In the genomic region with DNA sequence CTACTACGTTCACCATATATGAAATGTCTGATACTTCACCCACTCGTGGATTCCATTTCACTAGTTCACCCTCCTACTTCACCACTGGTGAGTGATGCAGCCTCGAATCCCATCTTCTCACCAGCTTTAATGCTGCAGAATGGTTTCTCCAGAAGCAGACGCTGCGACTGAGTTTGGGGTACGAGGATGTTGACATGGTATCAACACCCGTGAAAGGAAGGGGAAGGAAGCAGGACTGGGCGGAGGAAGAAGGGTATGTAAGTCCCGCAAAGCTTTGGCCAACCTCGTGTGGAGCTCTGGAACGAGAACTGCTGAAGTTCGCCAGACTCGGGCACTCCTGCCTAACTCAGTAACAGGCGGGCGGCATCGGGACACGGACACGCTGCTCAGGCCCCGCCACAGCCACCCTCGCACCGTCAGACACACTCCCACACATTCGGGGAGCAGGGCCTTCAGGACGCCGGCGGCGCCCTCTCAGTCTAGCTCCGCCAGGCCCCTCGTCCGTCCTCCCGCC, we compare ENCODE assay signal across 8 cellular contexts. TPM values are rescaled to one million over a fixed set of nuclear protein-coding genes. Genes with fewer than 3 reads are reported as not detected.
DNase-seq lines count a peak whose midpoint lies in the region; ATAC-seq and TF ChIP-seq lines count a peak whose summit lies in the region.

No MANE protein-coding gene starts in this region.

- DNase-seq in activated T-cell treated with anti-CD3 and anti-CD28 coated beads for 24 hours (ENCODE audit: low read depth) (peak; percentile 31), NAMALWA (ENCODE audit: low spot score) (peak; percentile 62), glomerular visceral epithelial cell (ENCODE audit: extremely low spot score) (peak; percentile 40), osteoblast (ENCODE audit: insufficient read length, low spot score, missing footprints) (no peak), ecto neural progenitor cell (ENCODE audit: low spot score) (no peak)
- DNase-seq in activated T-cell treated with anti-CD3 and anti-CD28 coated beads, Interleukin-2, amount 50 U/mL, for 1 hour = no peak
- DNase-seq in activated T-helper 9 cell treated with anti-CD3 and anti-CD28 coated beads, Interleukin-2, amount 50 U/mL, for 16 hours (ENCODE audit: low read depth) = peak; percentile 9

- no peaks in the 10 kb centered on the region for H3K27me3 ChIP-seq in osteoblast (ENCODE audit: insufficient read depth, low read length)

- H4K20me1 ChIP-seq in osteoblast (ENCODE audit: insufficient read depth, low read length) = peaks cover 6% of the 10 kb centered on the region

- no peaks in the 10 kb centered on the region for H3K36me3 ChIP-seq in osteoblast (ENCODE audit: insufficient read depth, low read length)

- H3K4me2 ChIP-seq in osteoblast (ENCODE audit: insufficient read depth, low read length) = peak overlapping the region; percentile 96

- peaks cover 68% of the 10 kb centered on the region for H3K79me2 ChIP-seq in osteoblast (ENCODE audit: insufficient read depth, low read length)

- H3K27ac ChIP-seq in osteoblast (ENCODE audit: low read depth, low read length) = peak overlapping the region; percentile 76

- peak; percentile 22 for ATAC-seq in HG02588 (IDR thresholded peaks at IDR 0.05; ENCODE audit: unreplicated experiment)

- H2AFZ ChIP-seq in osteoblast (ENCODE audit: low read length) = peak overlapping the region; percentile 82

- no peak for TF ChIP-seq CTCF in osteoblast (IDR thresholded peaks at IDR 0.05; ENCODE audit: extremely low read depth, low read depth, low read length)

- H3K4me3 ChIP-seq in osteoblast (ENCODE audit: insufficient read depth, low read length) = peak overlapping the region; percentile 84

- peaks cover 36% of the 10 kb centered on the region for H3K4me1 ChIP-seq in osteoblast (ENCODE audit: insufficient read depth, low read length)

- no peaks in the 10 kb centered on the region for H3K9me3 ChIP-seq in osteoblast (ENCODE audit: low read depth, low read length)

RNA-seq across cellular contexts. Expression of a gene that starts 0.8 kb away (rescaled TPM):
- 22.8 and 27.4 TPM in 2 replicates for total RNA-seq in osteoblast

Comparison
In these comparisons a context has a peak if more than half of its experiments do, and no peak if none do; other contexts are left out.
1. DNase-seq: peak in activated T-cell treated with anti-CD3 and anti-CD28 coated beads for 24 hours (single experiment), NAMALWA (single experiment), activated T-helper 9 cell treated with anti-CD3 and anti-CD28 coated beads, Interleukin-2, amount 50 U/mL, for 16 hours (single experiment) and glomerular visceral epithelial cell (single experiment); none in activated T-cell treated with anti-CD3 and anti-CD28 coated beads, Interleukin-2, amount 50 U/mL, for 1 hour (single experiment), osteoblast (single experiment) and ecto neural progenitor cell (single experiment).